ENCODE assay signal across 7 cellular contexts in genomic region chr5:11182441-11183080, GRCh38.
DNase-seq lines count a peak whose midpoint lies in the region; ATAC-seq and TF ChIP-seq lines count a peak whose summit lies in the region.

No MANE protein-coding gene starts in this region.

- no peak overlapping the region for H3K4me3 Mint-ChIP-seq in T-helper 17 cell

- ATAC-seq in HG03159 (IDR thresholded peaks at IDR 0.05; ENCODE audit: unreplicated experiment) (peak; percentile 57), T-helper 17 cell (no peak)

- H3K79me2 ChIP-seq in OCI-LY7 (ENCODE audit: insufficient read depth, low read depth, low read length): no peaks in the 10 kb centered on the region

- no peak overlapping the region for H3K4me2 ChIP-seq in OCI-LY7 (ENCODE audit: low read length)

- no peak overlapping the region for H3K27ac ChIP-seq in OCI-LY7 (ENCODE audit: low read depth, low read length, poor library complexity, severe bottlenecking)

- H3K36me3 Mint-ChIP-seq in T-helper 17 cell (ENCODE audit: low read depth): no peaks in the 10 kb centered on the region

- no peaks in the 10 kb centered on the region for H3K4me1 ChIP-seq in OCI-LY7 (ENCODE audit: insufficient read depth, low read length, poor library complexity, severe bottlenecking)

- H4K20me1 ChIP-seq in OCI-LY7 (ENCODE audit: insufficient read depth, low read length): no peaks in the 10 kb centered on the region

- no peak overlapping the region for H2AFZ ChIP-seq in OCI-LY7 (ENCODE audit: low read length)

- H3K27me3 Mint-ChIP-seq in T-helper 17 cell: no peaks in the 10 kb centered on the region

- no peaks in the 10 kb centered on the region for H3K36me3 ChIP-seq in OCI-LY7 (ENCODE audit: insufficient read depth, low read length)

- H3K9me3 ChIP-seq in OCI-LY7 (ENCODE audit: low read length): no peaks in the 10 kb centered on the region
- no peaks in the 10 kb centered on the region for H3K9me3 ChIP-seq in T-helper 17 cell (ENCODE audit: control insufficient read depth, low read length, poor library complexity, severe bottlenecking)

- intact Hi-C loops in OCI-LY7 (cut with micrococcal nuclease; ENCODE audit: unreplicated experiment): loop anchor here (10.0 kb wide), 1 partner anchor 488 kb away; no protein-coding TSS in a partner anchor

- CTCF ChIA-PET in OCI-LY7 (lab: Charles Lee; ENCODE audit: unreplicated experiment): no interaction called here

- POLR2A ChIA-PET in OCI-LY7 (lab: Charles Lee): interaction anchor here (0.6 kb wide), 1 partner anchor 621 kb away, joined by 4 read pairs; no protein-coding TSS in a partner anchor

- H3K4me1 Mint-ChIP-seq in T-helper 17 cell: peaks cover 2% of the 10 kb centered on the region

- no peaks in the 10 kb centered on the region for H3K9me2 ChIP-seq in OCI-LY7 (ENCODE audit: insufficient read depth, low read length)

- TF ChIP-seq CTCF in GM12864 (IDR thresholded peaks at IDR 0.05; ENCODE audit: low read depth, low read length, missing control alignments) (peak; percentile 46), OCI-LY7 (conservative IDR thresholded peaks at IDR 0.05; ENCODE audit: low read length) (peak; percentile 72), fibroblast of mammary gland (conservative IDR thresholded peaks at IDR 0.05; ENCODE audit: control insufficient read depth, insufficient read depth, low read depth, low read length) (peak; percentile 61)

- no peak overlapping the region for H3K4me3 ChIP-seq in GM12864 (ENCODE audit: low read depth, low read length)
- H3K4me3 ChIP-seq in OCI-LY7 (ENCODE audit: low read depth, low read length, poor library complexity, severe bottlenecking): no peak overlapping the region
- no peak overlapping the region for H3K4me3 ChIP-seq in fibroblast of mammary gland (ENCODE audit: control insufficient read depth, low read depth, low read length)

- DNase-seq in GM12864 (ENCODE audit: low read depth) (no peak), OCI-LY7 (ENCODE audit: low spot score) (peak; percentile 18), fibroblast of mammary gland (ENCODE audit: low read depth) (peak; percentile 39), stromal cell of bone marrow (ENCODE audit: low read depth) (peak; percentile 16), T-helper 17 cell (no peak)
- no peak for DNase-seq in stimulated activated CD4-positive, alpha-beta T cell treated with anti-CD3 and anti-CD28 coated beads, Interleukin-2, amount 100 ng/mL, for 24 hours

- H3K27ac Mint-ChIP-seq in T-helper 17 cell: no peak overlapping the region

- BruUV-seq in OCI-LY7 (replicated peaks; lab: Mats Ljungman, UMichigan): no TSS peak

Comparison
In these comparisons a context has a peak if more than half of its experiments do, and no peak if none do; other contexts are left out.
1. DNase-seq: peak in OCI-LY7 (single experiment), fibroblast of mammary gland (single experiment) and stromal cell of bone marrow (single experiment); none in GM12864 (single experiment), T-helper 17 cell (0 of 3) and stimulated activated CD4-positive, alpha-beta T cell treated with anti-CD3 and anti-CD28 coated beads, Interleukin-2, amount 100 ng/mL, for 24 hours (0 of 2).
2. Peak in every context shown above with its lines, with median percentiles within 50 percentile points of each other: CTCF ChIP-seq.